8 cellular contexts compared by ENCODE assay signal in the genomic region with DNA sequence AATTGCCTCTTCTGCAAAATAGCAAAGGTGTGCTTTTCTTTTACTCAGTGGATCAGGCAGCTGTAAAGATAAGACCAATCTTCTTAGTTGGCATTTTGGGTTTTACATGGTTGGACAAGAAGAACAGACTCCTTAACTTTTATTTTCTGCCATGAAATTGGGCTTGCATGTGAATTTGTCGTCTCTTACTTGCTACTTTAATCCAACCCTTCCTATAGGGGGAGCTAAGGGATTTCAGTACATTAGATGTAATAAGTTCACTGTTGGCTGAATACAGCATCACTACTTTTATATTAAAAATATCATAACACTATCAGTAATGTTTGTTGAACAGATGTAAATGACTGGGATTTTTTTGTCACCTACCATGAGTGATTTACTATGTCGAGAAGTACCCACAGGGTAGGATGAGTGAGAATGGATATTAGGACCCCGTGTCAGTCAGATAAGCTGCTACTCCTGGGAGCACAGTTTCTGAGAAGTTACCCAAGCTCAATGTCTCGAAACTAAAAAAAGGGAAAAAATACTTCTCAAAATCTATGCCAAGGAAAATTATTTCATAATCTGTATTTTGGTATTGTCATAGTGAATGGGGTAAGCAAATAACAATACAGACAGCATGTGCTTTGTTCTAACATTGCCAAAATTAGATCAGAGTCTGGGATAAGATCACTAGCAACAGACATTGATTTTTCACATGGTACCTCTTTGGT.
A peak's percentile ranks its signal among the peaks of the same experiment; 100 is the strongest.
DNase-seq lines count a peak whose midpoint lies in the region; ATAC-seq lines count a peak whose summit lies in the region.

No MANE protein-coding gene starts in this region.

- peak; percentile 51 for ATAC-seq in activated CD8-positive, alpha-beta memory T cell treated with anti-CD3 and anti-CD28 coated beads, Interleukin-2, amount 10 ng/mL, durations not matched to agents 7 days and 5 days
- ATAC-seq in HG02973 (IDR thresholded peaks at IDR 0.05; ENCODE audit: unreplicated experiment) (no peak), GM19351 (IDR thresholded peaks at IDR 0.05; ENCODE audit: unreplicated experiment) (no peak)

- H3K9me3 Mint-ChIP-seq in activated CD8-positive, alpha-beta memory T cell treated with anti-CD3 and anti-CD28 coated beads, Interleukin-2, amount 10 ng/mL, durations not matched to agents 7 days and 5 days (ENCODE audit: low read depth) = no peaks in the 10 kb centered on the region

- H3K4me1 Mint-ChIP-seq in activated CD8-positive, alpha-beta memory T cell treated with anti-CD3 and anti-CD28 coated beads, Interleukin-2, amount 10 ng/mL, durations not matched to agents 7 days and 5 days = peaks cover 19% of the 10 kb centered on the region

- no peak overlapping the region for H3K4me3 Mint-ChIP-seq in activated CD8-positive, alpha-beta memory T cell treated with anti-CD3 and anti-CD28 coated beads, Interleukin-2, amount 10 ng/mL, durations not matched to agents 7 days and 5 days

- H3K27ac Mint-ChIP-seq in activated CD8-positive, alpha-beta memory T cell treated with anti-CD3 and anti-CD28 coated beads, Interleukin-2, amount 10 ng/mL, durations not matched to agents 7 days and 5 days = no peak overlapping the region

- no peaks in the 10 kb centered on the region for H3K4me1 ChIP-seq in urinary bladder (ENCODE audit: insufficient read depth)

- no peak overlapping the region for H3K4me3 ChIP-seq in urinary bladder (ENCODE audit: low read depth, low read length)

- no peaks in the 10 kb centered on the region for H3K36me3 ChIP-seq in urinary bladder (ENCODE audit: insufficient read depth)

- CTCF ChIA-PET in activated CD8-positive, alpha-beta memory T cell treated with anti-CD3 and anti-CD28 coated beads, Interleukin-2, amount 10 ng/mL, durations not matched to agents 7 days and 5 days (lab: Charles Lee) = interaction anchor here (1.0 to 3.9 kb wide), 11 partner anchors 10 to 293 kb away, joined by 3 to 17 read pairs (median 4); a partner anchor contains a TSS

- DNase-seq in activated CD8-positive, alpha-beta memory T cell treated with anti-CD3 and anti-CD28 coated beads, Interleukin-2, amount 10 ng/mL, durations not matched to agents 7 days and 5 days = no peak
- no peak for DNase-seq in activated CD8-positive, alpha-beta memory T cell treated with anti-CD3 and anti-CD28 coated beads for 24 hours
- DNase-seq in RKO (ENCODE audit: low spot score) (peak; percentile 33), glomerular visceral epithelial cell (ENCODE audit: extremely low spot score) (peak; percentile 1), globus pallidus (ENCODE audit: low spot score) (no peak)

- 67% methylated on average over 4 of the region's 4 CpGs for WGBS in urinary bladder

- H3K27me3 Mint-ChIP-seq in activated CD8-positive, alpha-beta memory T cell treated with anti-CD3 and anti-CD28 coated beads, Interleukin-2, amount 10 ng/mL, durations not matched to agents 7 days and 5 days = peaks cover 4% of the 10 kb centered on the region

- peaks cover 2% of the 10 kb centered on the region for H3K36me3 Mint-ChIP-seq in activated CD8-positive, alpha-beta memory T cell treated with anti-CD3 and anti-CD28 coated beads, Interleukin-2, amount 10 ng/mL, durations not matched to agents 7 days and 5 days

- H3K27ac ChIP-seq in urinary bladder (ENCODE audit: low read depth) = peak overlapping the region; percentile 23

Comparison
In these comparisons a context has a peak if more than half of its experiments do, and no peak if none do; other contexts are left out.
1. DNase-seq: peak in RKO (single experiment) and glomerular visceral epithelial cell (single experiment); none in activated CD8-positive, alpha-beta memory T cell treated with anti-CD3 and anti-CD28 coated beads, Interleukin-2, amount 10 ng/mL, durations not matched to agents 7 days and 5 days (single experiment), activated CD8-positive, alpha-beta memory T cell treated with anti-CD3 and anti-CD28 coated beads for 24 hours (single experiment) and globus pallidus (single experiment).